In genomic region chr20:52230406-52230805, GRCh38 we compare ENCODE assay signal across 1 cellular context.
TF ChIP-seq lines count a peak whose summit lies in the region.

No MANE protein-coding gene starts in this region.

TF ChIP-seq in HEK293, 187 proteins besides CTCF, POLR2A, EP300 and RAD21 (continued from another document and continues in another):
- TF ChIP-seq REST (tag by site-specific recombination; IDR thresholded peaks at IDR 0.05) (no peak), ZBTB11 (tag by site-specific recombination; conservative IDR thresholded peaks at IDR 0.05; ENCODE audit: low read depth) (no peak), ZBTB1 (tag by site-specific recombination; IDR thresholded peaks at IDR 0.05) (no peak), ZNF692 (tag by site-specific recombination; IDR thresholded peaks at IDR 0.05) (no peak), ZNF626 (tag by site-specific recombination; IDR thresholded peaks at IDR 0.05) (no peak), ZNF132 (tag by site-specific recombination; IDR thresholded peaks at IDR 0.05; ENCODE audit: borderline replicate concordance) (no peak), ZNF10 (tag by site-specific recombination; IDR thresholded peaks at IDR 0.05) (no peak), ZNF266 (tag by site-specific recombination; IDR thresholded peaks at IDR 0.05; ENCODE audit: low read depth) (no peak), ZNF274 (IDR thresholded peaks at IDR 0.05; ENCODE audit: low read length) (no peak), ZNF274 (tag by site-specific recombination; IDR thresholded peaks at IDR 0.05; ENCODE audit: borderline replicate concordance) (no peak), ZFP41 (tag by site-specific recombination; IDR thresholded peaks at IDR 0.05; ENCODE audit: borderline replicate concordance) (no peak), ZNF600 (tag by site-specific recombination; IDR thresholded peaks at IDR 0.05) (peak; percentile 49; the same call in 1 of the 2 replicates), ZNF776 (tag by site-specific recombination; IDR thresholded peaks at IDR 0.05; ENCODE audit: borderline replicate concordance) (no peak), ZNF791 (tag by site-specific recombination; IDR thresholded peaks at IDR 0.05) (no peak), ZNF121 (tag by site-specific recombination; IDR thresholded peaks at IDR 0.05) (no peak), ZNF701 (tag by site-specific recombination; IDR thresholded peaks at IDR 0.05) (no peak), GLI2 (tag by site-specific recombination; IDR thresholded peaks at IDR 0.05; ENCODE audit: borderline replicate concordance, low read depth) (no peak), ZNF311 (tag by site-specific recombination; IDR thresholded peaks at IDR 0.05; ENCODE audit: borderline replicate concordance) (no peak), ZNF670 (tag by site-specific recombination; IDR thresholded peaks at IDR 0.05; ENCODE audit: low read depth) (no peak), MZF1 (tag by site-specific recombination; IDR thresholded peaks at IDR 0.05; ENCODE audit: borderline replicate concordance) (peak; percentile 74), ZNF785 (tag by site-specific recombination; IDR thresholded peaks at IDR 0.05) (no peak), SP3 (tag by site-specific recombination; IDR thresholded peaks at IDR 0.05) (no peak), IKZF3 (tag by site-specific recombination; IDR thresholded peaks at IDR 0.05) (0 out of 2 replicates have a peak, but pooled peaks have one; percentile 33), ZNF623 (tag by site-specific recombination; IDR thresholded peaks at IDR 0.05) (no peak), ZNF366 (tag by site-specific recombination; conservative IDR thresholded peaks at IDR 0.05) (peak; percentile 47; the same call in 1 of the 2 replicates), ZSCAN5A (tag by site-specific recombination; IDR thresholded peaks at IDR 0.05) (no peak), KLF8 (tag by site-specific recombination; IDR thresholded peaks at IDR 0.05) (no peak), ZNF37A (tag by site-specific recombination; IDR thresholded peaks at IDR 0.05) (no peak), SETDB1 (IDR thresholded peaks at IDR 0.05; ENCODE audit: insufficient read length, low read length) (no peak), ZBTB21 (tag by site-specific recombination; IDR thresholded peaks at IDR 0.05) (no peak), PRDM1 (tag by site-specific recombination; IDR thresholded peaks at IDR 0.05) (no peak), HOXD13 (CRISPR knock-in tag; IDR thresholded peaks at IDR 0.05; ENCODE audit: borderline replicate concordance) (no peak)
- TF ChIP-seq, protein P1, sequence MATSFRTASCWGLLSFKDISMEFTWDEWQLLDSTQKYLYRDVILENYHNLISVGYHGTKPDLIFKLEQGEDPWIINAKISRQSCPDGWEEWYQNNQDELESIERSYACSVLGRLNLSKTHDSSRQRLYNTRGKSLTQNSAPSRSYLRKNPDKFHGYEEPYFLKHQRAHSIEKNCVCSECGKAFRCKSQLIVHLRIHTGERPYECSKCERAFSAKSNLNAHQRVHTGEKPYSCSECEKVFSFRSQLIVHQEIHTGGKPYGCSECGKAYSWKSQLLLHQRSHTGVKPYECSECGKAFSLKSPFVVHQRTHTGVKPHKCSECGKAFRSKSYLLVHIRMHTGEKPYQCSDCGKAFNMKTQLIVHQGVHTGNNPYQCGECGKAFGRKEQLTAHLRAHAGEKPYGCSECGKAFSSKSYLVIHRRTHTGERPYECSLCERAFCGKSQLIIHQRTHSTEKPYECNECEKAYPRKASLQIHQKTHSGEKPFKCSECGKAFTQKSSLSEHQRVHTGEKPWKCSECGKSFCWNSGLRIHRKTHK (tag by site-specific recombination; IDR thresholded peaks at IDR 0.05) = no peak
- TF ChIP-seq, protein P2, sequence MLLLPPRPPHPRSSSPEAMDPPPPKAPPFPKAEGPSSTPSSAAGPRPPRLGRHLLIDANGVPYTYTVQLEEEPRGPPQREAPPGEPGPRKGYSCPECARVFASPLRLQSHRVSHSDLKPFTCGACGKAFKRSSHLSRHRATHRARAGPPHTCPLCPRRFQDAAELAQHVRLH (tag by site-specific recombination; IDR thresholded peaks at IDR 0.05) = no peak
- TF ChIP-seq, protein P3, sequence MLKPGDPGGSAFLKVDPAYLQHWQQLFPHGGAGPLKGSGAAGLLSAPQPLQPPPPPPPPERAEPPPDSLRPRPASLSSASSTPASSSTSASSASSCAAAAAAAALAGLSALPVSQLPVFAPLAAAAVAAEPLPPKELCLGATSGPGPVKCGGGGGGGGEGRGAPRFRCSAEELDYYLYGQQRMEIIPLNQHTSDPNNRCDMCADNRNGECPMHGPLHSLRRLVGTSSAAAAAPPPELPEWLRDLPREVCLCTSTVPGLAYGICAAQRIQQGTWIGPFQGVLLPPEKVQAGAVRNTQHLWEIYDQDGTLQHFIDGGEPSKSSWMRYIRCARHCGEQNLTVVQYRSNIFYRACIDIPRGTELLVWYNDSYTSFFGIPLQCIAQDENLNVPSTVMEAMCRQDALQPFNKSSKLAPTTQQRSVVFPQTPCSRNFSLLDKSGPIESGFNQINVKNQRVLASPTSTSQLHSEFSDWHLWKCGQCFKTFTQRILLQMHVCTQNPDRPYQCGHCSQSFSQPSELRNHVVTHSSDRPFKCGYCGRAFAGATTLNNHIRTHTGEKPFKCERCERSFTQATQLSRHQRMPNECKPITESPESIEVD (tag by site-specific recombination; IDR thresholded peaks at IDR 0.05) = peak; percentile 86
- TF ChIP-seq, protein P4, sequence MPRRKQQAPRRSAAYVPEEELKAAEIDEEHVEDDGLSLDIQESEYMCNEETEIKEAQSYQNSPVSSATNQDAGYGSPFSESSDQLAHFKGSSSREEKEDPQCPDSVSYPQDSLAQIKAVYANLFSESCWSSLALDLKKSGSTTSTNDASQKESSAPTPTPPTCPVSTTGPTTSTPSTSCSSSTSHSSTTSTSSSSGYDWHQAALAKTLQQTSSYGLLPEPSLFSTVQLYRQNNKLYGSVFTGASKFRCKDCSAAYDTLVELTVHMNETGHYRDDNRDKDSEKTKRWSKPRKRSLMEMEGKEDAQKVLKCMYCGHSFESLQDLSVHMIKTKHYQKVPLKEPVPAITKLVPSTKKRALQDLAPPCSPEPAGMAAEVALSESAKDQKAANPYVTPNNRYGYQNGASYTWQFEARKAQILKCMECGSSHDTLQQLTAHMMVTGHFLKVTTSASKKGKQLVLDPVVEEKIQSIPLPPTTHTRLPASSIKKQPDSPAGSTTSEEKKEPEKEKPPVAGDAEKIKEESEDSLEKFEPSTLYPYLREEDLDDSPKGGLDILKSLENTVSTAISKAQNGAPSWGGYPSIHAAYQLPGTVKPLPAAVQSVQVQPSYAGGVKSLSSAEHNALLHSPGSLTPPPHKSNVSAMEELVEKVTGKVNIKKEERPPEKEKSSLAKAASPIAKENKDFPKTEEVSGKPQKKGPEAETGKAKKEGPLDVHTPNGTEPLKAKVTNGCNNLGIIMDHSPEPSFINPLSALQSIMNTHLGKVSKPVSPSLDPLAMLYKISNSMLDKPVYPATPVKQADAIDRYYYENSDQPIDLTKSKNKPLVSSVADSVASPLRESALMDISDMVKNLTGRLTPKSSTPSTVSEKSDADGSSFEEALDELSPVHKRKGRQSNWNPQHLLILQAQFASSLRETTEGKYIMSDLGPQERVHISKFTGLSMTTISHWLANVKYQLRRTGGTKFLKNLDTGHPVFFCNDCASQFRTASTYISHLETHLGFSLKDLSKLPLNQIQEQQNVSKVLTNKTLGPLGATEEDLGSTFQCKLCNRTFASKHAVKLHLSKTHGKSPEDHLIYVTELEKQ (tag by site-specific recombination; IDR thresholded peaks at IDR 0.05; ENCODE audit: borderline replicate concordance) = no peak
- TF ChIP-seq, protein P5, sequence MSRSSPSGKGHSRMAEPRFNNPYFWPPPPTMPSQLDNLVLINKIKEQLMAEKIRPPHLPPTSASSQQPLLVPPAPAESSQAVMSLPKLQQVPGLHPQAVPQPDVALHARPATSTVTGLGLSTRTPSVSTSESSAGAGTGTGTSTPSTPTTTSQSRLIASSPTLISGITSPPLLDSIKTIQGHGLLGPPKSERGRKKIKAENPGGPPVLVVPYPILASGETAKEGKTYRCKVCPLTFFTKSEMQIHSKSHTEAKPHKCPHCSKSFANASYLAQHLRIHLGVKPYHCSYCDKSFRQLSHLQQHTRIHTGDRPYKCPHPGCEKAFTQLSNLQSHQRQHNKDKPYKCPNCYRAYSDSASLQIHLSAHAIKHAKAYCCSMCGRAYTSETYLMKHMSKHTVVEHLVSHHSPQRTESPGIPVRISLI (tag by site-specific recombination; IDR thresholded peaks at IDR 0.05) = no peak
